9 cellular contexts compared by ENCODE assay signal in the genomic region with DNA sequence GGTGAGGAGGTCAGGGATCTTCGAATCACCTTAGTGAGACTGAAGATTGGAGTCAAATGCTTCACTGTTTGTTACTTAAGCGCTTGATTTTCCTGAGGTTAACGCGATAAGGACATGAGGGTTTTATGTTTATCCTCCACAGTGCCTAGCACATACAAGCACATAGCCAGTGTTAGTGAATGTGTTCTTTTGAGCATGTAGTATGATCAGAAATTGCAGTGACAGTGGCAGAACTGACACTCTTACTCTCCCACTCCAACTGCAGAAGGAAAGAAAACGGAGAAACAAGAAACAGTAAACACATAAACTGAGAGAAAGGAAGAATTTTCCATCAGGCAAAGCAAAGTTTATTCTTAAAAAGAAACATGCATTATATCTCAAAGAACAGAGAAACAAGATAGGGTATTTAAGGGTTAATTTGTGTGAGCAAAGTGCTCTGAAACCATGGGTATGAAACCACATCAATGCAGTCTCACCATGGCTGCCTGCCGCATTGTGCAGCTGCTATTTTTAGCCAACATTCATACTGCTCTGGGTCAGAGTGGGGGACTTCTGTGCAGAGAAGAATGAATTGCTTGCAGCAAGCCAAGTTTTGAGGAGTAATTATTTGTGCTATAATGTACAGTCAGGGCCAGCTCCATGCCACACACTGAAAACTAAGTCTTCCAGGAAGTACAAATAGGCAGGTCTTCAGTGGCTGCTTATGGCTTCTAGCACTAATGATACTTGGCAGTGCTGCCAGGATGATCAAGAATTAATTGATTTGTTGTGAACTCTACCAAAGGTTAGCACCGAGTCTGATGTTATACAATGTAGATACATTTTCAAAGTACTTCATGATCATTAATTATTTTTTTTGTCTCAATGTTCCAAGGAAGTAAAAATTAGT.
DNase-seq lines count a peak whose midpoint lies in the region; ATAC-seq, FAIRE-seq and TF ChIP-seq lines count a peak whose summit lies in the region.
"Had no signal": no experiment of that assay in that cellular context is flagged by ENCODE, and none has a peak within 500 bp of the region (broad histone marks: within the 10 kb centered on the region; RNA-seq: fewer than 3 reads in every experiment).

No MANE protein-coding gene starts in this region.

- H3K18ac ChIP-seq in trophoblast cell (ENCODE audit: low read length), result no peak overlapping the region

- H3K4me1 ChIP-seq in astrocyte (ENCODE audit: insufficient read depth, low read length), result peaks cover 22% of the 10 kb centered on the region
- H3K4me1 ChIP-seq in trophoblast cell (ENCODE audit: control insufficient read depth in 1 of 2, insufficient read depth in 2 of 2, low read length in 2 of 2), result peaks cover 0 to 5% of the 10 kb centered on the region in 2 experiments
- H3K4me1 ChIP-seq: uterus had no signal

- no peak overlapping the region for H2BK12ac ChIP-seq in trophoblast cell (ENCODE audit: low read length)

- no peak overlapping the region for H3K14ac ChIP-seq in trophoblast cell (ENCODE audit: low read length)

- peaks cover 10% of the 10 kb centered on the region for H3K9me3 Mint-ChIP-seq in astrocyte (ENCODE audit: unreplicated experiment)

- H3K4me2 ChIP-seq in astrocyte (ENCODE audit: low read length) (peak overlapping the region; percentile 80), trophoblast cell (ENCODE audit: low read length) (no peak overlapping the region)

- H2AFZ ChIP-seq in astrocyte (ENCODE audit: low read depth, low read length) (peak overlapping the region; percentile 4), trophoblast cell (ENCODE audit: insufficient read depth, low read length, poor library complexity) (no peak overlapping the region)

- no peak overlapping the region for H2AK5ac ChIP-seq in trophoblast cell (ENCODE audit: low read length)

- ATAC-seq in GM21360 (IDR thresholded peaks at IDR 0.05; ENCODE audit: unreplicated experiment) (peak; percentile 100), HG03469 (IDR thresholded peaks at IDR 0.05; ENCODE audit: unreplicated experiment) (peak; percentile 100)

- H4K8ac ChIP-seq in trophoblast cell (ENCODE audit: low read depth, low read length), result no peak overlapping the region

- peaks cover 2% of the 10 kb centered on the region for H3K9me3 ChIP-seq in astrocyte (ENCODE audit: insufficient read depth, low read depth, low read length)
- peaks cover 5% of the 10 kb centered on the region for H3K9me3 ChIP-seq in trophoblast cell (ENCODE audit: insufficient read depth, low read depth, low read length)
- H3K9me3 ChIP-seq: uterus had no signal

- WGBS in trophoblast cell (ENCODE audit: extremely low coverage, insufficient coverage, insufficient read length), result no CpG with 5 or more reads among the region's 7 CpGs

- no peak overlapping the region for H3K4ac ChIP-seq in trophoblast cell (ENCODE audit: low read depth, low read length)

- H3K27me3 Mint-ChIP-seq in astrocyte (ENCODE audit: low read depth, unreplicated experiment), result no peaks in the 10 kb centered on the region

- no peaks in the 10 kb centered on the region for H4K20me1 ChIP-seq in astrocyte (ENCODE audit: insufficient read depth, low read length)

- peak overlapping the region; percentile 83 for H3K27ac Mint-ChIP-seq in astrocyte (ENCODE audit: unreplicated experiment)

- H3K36me3 ChIP-seq in astrocyte (ENCODE audit: insufficient read depth, low read length), result no peaks in the 10 kb centered on the region
- peaks cover 0 to 6% of the 10 kb centered on the region in 2 experiments for H3K36me3 ChIP-seq in trophoblast cell (ENCODE audit: control insufficient read depth in 1 of 2, insufficient read depth in 2 of 2, low read length in 2 of 2)
- H3K36me3 ChIP-seq: uterus had no signal

- H4K91ac ChIP-seq in trophoblast cell (ENCODE audit: low read depth, low read length), result no peak overlapping the region

- H3K27me3 ChIP-seq in astrocyte (ENCODE audit: insufficient read depth, low read length), result no peaks in the 10 kb centered on the region
- H3K27me3 ChIP-seq in trophoblast cell (ENCODE audit: insufficient read depth, low read length), result no peaks in the 10 kb centered on the region
- H3K27me3 ChIP-seq: uterus had no signal

- peak; percentile 36 for DNase-seq in GM10266 (ENCODE audit: extremely low spot score)
- peak; percentile 97 for DNase-seq in astrocyte (ENCODE audit: low read depth)
- DNase-seq in smooth muscle cell of the brain vasculature (ENCODE audit: low read depth, low spot score), result peak; percentile 21
- DNase-seq in medulla oblongata (ENCODE audit: extremely low spot score), result no peak
- DNase-seq in NCI-H187 (lab: John Stamatoyannopoulos, UW), result no peak
- DNase-seq in trophoblast cell, result no peak

- H2BK120ac ChIP-seq in trophoblast cell (ENCODE audit: insufficient read depth, low read length, poor library complexity), result no peak overlapping the region

- H3K79me2 ChIP-seq in astrocyte (ENCODE audit: insufficient read depth, low read length), result no peaks in the 10 kb centered on the region
- no peaks in the 10 kb centered on the region for H3K79me2 ChIP-seq in trophoblast cell (ENCODE audit: control insufficient read depth, insufficient read depth, low read length, poor library complexity)

- H3K4me1 Mint-ChIP-seq in astrocyte (ENCODE audit: low read depth, unreplicated experiment), result peaks cover 14% of the 10 kb centered on the region

- H3K4me3 ChIP-seq in astrocyte (ENCODE audit: insufficient read depth, low read depth, low read length) (peak overlapping the region; percentile 31), trophoblast cell (ENCODE audit: low read depth, low read length) (no peak overlapping the region)
- H3K4me3 ChIP-seq: uterus had no signal

- H3K27ac ChIP-seq in astrocyte (ENCODE audit: low read depth, low read length), result peak overlapping the region; percentile 92
- H3K27ac ChIP-seq in trophoblast cell (ENCODE audit: low read depth, low read length), result no peak overlapping the region
- H3K27ac ChIP-seq: uterus had no signal

- no peaks in the 10 kb centered on the region for H3K79me1 ChIP-seq in trophoblast cell (ENCODE audit: low read length)

- no peak overlapping the region for H3K4me3 Mint-ChIP-seq in astrocyte (ENCODE audit: unreplicated experiment)

- TF ChIP-seq CTCF in GM10266 (IDR thresholded peaks at IDR 0.05; ENCODE audit: control insufficient read depth, insufficient read depth, low read depth, missing control alignments), result no peak
- TF ChIP-seq CTCF in astrocyte (IDR thresholded peaks at IDR 0.05; ENCODE audit: insufficient read depth, low read depth, low read length), result no peak

- no peak overlapping the region for H4K12ac ChIP-seq in trophoblast cell (ENCODE audit: low read depth, low read length)

- peak; percentile 60 for FAIRE-seq in astrocyte (lab: Jason Lieb, UNC)

- no peak overlapping the region for H3K23ac ChIP-seq in trophoblast cell (ENCODE audit: low read length)

- H3K9ac ChIP-seq in astrocyte (ENCODE audit: low read length), result peak overlapping the region; percentile 70
- no peak overlapping the region for H3K9ac ChIP-seq in trophoblast cell (ENCODE audit: low read length)

- no peaks in the 10 kb centered on the region for H3K36me3 Mint-ChIP-seq in astrocyte (ENCODE audit: low read depth, unreplicated experiment)

- H2BK5ac ChIP-seq in trophoblast cell (ENCODE audit: low read depth, low read length, poor library complexity), result no peak overlapping the region

Comparison
In these comparisons a context has a peak if more than half of its experiments do, and no peak if none do; other contexts are left out.
1. DNase-seq: peak in GM10266 (single experiment), astrocyte (single experiment) and smooth muscle cell of the brain vasculature (single experiment); none in medulla oblongata (single experiment), NCI-H187 (0 of 2) and trophoblast cell (0 of 2).